Comparison of ENCODE assay signal across 25 cellular contexts in the genomic region with DNA sequence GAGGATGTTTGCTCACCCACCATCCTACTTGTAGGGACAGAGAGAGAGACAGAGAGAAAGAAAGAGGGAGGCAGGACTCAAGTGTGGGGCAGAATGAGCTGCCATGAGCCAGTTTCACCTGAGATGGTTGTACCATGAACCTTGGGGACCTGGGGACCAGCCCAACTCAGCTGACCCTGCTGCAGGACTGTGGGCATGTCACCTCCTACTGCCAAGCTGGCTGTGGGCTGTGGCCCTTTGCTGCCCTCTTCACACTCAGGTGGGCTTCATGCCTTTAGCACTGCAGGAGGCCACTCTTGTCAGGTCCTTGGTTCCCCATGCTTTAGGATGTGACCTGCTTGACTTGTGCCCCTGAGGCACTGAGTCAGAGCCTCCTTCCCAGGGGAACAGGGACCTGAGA.
"Had no signal": no experiment of that assay in that cellular context is flagged by ENCODE, and none has a peak within 500 bp of the region (broad histone marks: within the 10 kb centered on the region; RNA-seq: fewer than 3 reads in every experiment).

No MANE protein-coding gene starts in this region.

- H3K9me3 Mint-ChIP-seq: activated CD4-positive, alpha-beta T cell treated with anti-CD3 and anti-CD28 coated beads, Interleukin-2, amount 10 ng/mL, durations not matched to agents 24 days and 14 days; activated T-helper 2 cell treated with anti-CD3 and anti-CD28 coated beads, Interferon-gamma antibody, Interleukin-2, Interleukin-4, amounts not matched to agents 10 μg/mL and 5 μg/mL and 100 μg/mL, durations not matched to agents 14 hours and 24 hours and 36 hours; T-helper 2 cell treated with Interferon-gamma antibody and Interleukin-4, amounts not matched to agents 5 μg/mL and 100 μg/mL, for 36 hours had no signal

- H3K36me3 Mint-ChIP-seq: activated naive CD4-positive, alpha-beta T cell treated with anti-CD3 and anti-CD28 coated beads, Interleukin-2, amount 10 ng/mL, durations not matched to agents 7 days and 5 days; activated naive CD8-positive, alpha-beta T cell had no signal

- H3K27ac ChIP-seq: ascending aorta, cardiac muscle cell, SJCRH30, SK-N-MC had no signal

- H3K9me3 ChIP-seq: ascending aorta, MG63, SJCRH30 had no signal

- H3K36me3 ChIP-seq: ascending aorta, cardiac muscle cell, MG63, SJCRH30 had no signal

- ATAC-seq: activated CD8-positive, alpha-beta T cell treated with anti-CD3 and anti-CD28 coated beads for 36 hours; activated T-cell treated with anti-CD3 and anti-CD28 coated beads, Interleukin-2, amount 50 U/mL, for 72 hours; Panc1 had no signal

- H3K27me3 ChIP-seq: ascending aorta, cardiac muscle cell, MG63, SJCRH30 had no signal

- H3K4me3 ChIP-seq: ascending aorta, cardiac muscle cell, MG63, SJCRH30, SK-N-MC had no signal

- H3K4me1 ChIP-seq: ascending aorta, SJCRH30 had no signal

- DNase-seq: activated CD4-positive, alpha-beta T cell treated with anti-CD3 and anti-CD28 coated beads, Interleukin-2, amount 10 ng/mL, durations not matched to agents 24 days and 14 days; activated CD4-positive, alpha-beta T cell treated with anti-CD3 and anti-CD28 coated beads, Interleukin-2, amount 50 U/mL, for 4 hours; activated CD8-positive, alpha-beta T cell treated with anti-CD3 and anti-CD28 coated beads for 36 hours; activated naive CD4-positive, alpha-beta T cell treated with anti-CD3 and anti-CD28 coated beads, Interleukin-2, amount 10 ng/mL, durations not matched to agents 7 days and 5 days; activated T-cell treated with anti-CD3 and anti-CD28 coated beads, Interleukin-2, amount 50 U/mL, for 1 hour; activated T-cell treated with anti-CD3 and anti-CD28 coated beads, Interleukin-2, amount 50 U/mL, for 72 hours; amygdala; Kasumi-1; KG1; MG63; NCI-H1092; NCI-H1436 treated with DMSO at 0.1 percent for 48 hours; NCI-H1694 treated with DMSO at 0.1 percent for 48 hours; NCI-H2029; NCI-H345; NCI-H524 treated with DMSO at 0.1 percent for 48 hours; SHP77; SJCRH30 had no signal

- H3K27ac Mint-ChIP-seq: activated CD4-positive, alpha-beta T cell treated with anti-CD3 and anti-CD28 coated beads, Interleukin-2, amount 10 ng/mL, durations not matched to agents 24 days and 14 days; activated CD8-positive, alpha-beta T cell treated with anti-CD3 and anti-CD28 coated beads for 36 hours; activated naive CD4-positive, alpha-beta T cell treated with anti-CD3 and anti-CD28 coated beads, Interleukin-2, amount 10 ng/mL, durations not matched to agents 7 days and 5 days; activated naive CD8-positive, alpha-beta T cell; activated T-cell treated with anti-CD3 and anti-CD28 coated beads, Interleukin-2, amount 50 U/mL, for 72 hours; activated T-helper 2 cell treated with anti-CD3 and anti-CD28 coated beads, Interferon-gamma antibody, Interleukin-2, Interleukin-4, amounts not matched to agents 10 μg/mL and 5 μg/mL and 100 μg/mL, durations not matched to agents 14 hours and 24 hours and 36 hours; T-helper 2 cell treated with Interferon-gamma antibody and Interleukin-4, amounts not matched to agents 5 μg/mL and 100 μg/mL, for 36 hours had no signal

- H3K4me3 Mint-ChIP-seq: activated CD4-positive, alpha-beta T cell treated with anti-CD3 and anti-CD28 coated beads, Interleukin-2, amount 10 ng/mL, durations not matched to agents 24 days and 14 days; activated CD8-positive, alpha-beta T cell treated with anti-CD3 and anti-CD28 coated beads for 36 hours; activated naive CD4-positive, alpha-beta T cell treated with anti-CD3 and anti-CD28 coated beads, Interleukin-2, amount 10 ng/mL, durations not matched to agents 7 days and 5 days; activated naive CD8-positive, alpha-beta T cell; activated T-cell treated with anti-CD3 and anti-CD28 coated beads, Interleukin-2, amount 50 U/mL, for 72 hours; T-helper 2 cell treated with Interferon-gamma antibody and Interleukin-4, amounts not matched to agents 5 μg/mL and 100 μg/mL, for 36 hours had no signal

- H3K4me1 Mint-ChIP-seq: activated CD4-positive, alpha-beta T cell treated with anti-CD3 and anti-CD28 coated beads, Interleukin-2, amount 10 ng/mL, durations not matched to agents 24 days and 14 days; activated naive CD4-positive, alpha-beta T cell treated with anti-CD3 and anti-CD28 coated beads, Interleukin-2, amount 10 ng/mL, durations not matched to agents 7 days and 5 days had no signal
